ENCODE assay signal across 8 cellular contexts in the genomic region with DNA sequence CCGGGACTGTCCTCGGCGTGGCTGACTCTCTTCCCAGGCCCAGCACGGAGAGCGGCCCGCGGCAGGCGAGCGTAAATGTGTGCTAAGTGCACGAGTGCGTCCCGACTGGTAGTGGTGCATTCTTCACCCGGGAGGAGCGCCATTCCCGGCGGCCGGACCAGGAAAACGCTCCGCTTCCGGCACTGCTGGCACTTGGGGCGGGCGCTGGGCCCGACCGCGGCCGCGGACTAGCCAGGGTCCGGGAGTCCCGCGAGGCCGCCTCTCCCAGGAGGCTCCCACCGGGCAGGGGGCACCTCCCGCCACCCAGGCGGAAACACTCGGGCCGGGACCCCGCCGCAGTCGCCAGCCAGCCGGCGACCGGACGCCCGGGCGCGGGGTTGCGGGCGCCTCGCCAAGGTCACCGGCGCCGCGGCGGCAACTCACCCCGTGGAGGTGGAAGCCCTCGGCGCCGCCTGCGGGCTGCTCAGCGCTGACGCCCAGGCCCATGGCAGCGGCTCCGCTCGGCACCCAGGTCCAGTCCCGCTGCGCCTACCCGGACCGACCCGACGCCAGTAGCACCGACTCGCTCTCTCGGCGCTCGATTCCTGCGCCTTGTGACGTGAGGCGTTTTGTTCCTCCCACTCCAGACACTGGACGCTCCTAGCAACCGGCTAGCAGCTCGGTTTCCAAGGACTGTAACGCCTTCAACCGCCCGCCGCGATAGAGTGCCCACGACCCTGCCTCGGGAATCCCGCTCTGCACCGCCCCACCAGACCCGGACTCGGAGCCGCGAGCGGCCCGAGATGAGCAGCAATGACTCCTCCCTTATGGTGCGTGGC. TPM values are rescaled to one million over a fixed set of nuclear protein-coding genes. Genes with fewer than 3 reads are reported as not detected.
DNase-seq lines count a peak whose midpoint lies in the region; ATAC-seq and TF ChIP-seq lines count a peak whose summit lies in the region.

Gene GORASP1, minus strand, starts transcription at position 572 of the 818 bp plus-strand sequence. Its CDS starts 86 bp downstream, at position 486.
A gene with protein sequence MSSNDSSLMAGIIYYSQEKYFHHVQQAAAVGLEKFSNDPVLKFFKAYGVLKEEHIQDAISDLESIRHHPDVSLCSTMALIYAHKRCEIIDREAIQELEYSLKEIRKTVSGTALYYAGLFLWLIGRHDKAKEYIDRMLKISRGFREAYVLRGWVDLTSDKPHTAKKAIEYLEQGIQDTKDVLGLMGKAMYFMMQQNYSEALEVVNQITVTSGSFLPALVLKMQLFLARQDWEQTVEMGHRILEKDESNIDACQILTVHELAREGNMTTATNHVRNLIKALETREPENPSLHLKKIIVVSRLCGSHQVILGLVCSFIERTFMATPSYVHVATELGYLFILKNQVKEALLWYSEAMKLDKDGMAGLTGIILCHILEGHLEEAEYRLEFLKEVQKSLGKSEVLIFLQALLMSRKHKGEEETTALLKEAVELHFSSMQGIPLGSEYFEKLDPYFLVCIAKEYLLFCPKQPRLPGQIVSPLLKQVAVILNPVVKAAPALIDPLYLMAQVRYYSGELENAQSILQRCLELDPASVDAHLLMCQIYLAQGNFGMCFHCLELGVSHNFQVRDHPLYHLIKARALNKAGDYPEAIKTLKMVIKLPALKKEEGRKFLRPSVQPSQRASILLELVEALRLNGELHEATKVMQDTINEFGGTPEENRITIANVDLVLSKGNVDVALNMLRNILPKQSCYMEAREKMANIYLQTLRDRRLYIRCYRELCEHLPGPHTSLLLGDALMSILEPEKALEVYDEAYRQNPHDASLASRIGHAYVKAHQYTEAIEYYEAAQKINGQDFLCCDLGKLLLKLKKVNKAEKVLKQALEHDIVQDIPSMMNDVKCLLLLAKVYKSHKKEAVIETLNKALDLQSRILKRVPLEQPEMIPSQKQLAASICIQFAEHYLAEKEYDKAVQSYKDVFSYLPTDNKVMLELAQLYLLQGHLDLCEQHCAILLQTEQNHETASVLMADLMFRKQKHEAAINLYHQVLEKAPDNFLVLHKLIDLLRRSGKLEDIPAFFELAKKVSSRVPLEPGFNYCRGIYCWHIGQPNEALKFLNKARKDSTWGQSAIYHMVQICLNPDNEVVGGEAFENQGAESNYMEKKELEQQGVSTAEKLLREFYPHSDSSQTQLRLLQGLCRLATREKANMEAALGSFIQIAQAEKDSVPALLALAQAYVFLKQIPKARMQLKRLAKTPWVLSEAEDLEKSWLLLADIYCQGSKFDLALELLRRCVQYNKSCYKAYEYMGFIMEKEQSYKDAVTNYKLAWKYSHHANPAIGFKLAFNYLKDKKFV (N-terminal part only) (plus strand): TSS at position 625 of the 818 bp plus-strand sequence. CDS start 158 bp downstream, at position 783.

- H3K9me3 Mint-ChIP-seq in activated T-helper 17 cell treated with anti-CD3 and anti-CD28 coated beads, Interleukin-2, amount 50 U/mL, for 72 hours, result no peaks in the 10 kb centered on the region
- H3K9me3 Mint-ChIP-seq in naive thymus-derived CD8-positive, alpha-beta T cell, result no peaks in the 10 kb centered on the region

- no peaks in the 10 kb centered on the region for H3K27me3 ChIP-seq in PC-9 (ENCODE audit: insufficient read depth, low read depth)

- no peaks in the 10 kb centered on the region for H3K27me3 Mint-ChIP-seq in activated T-helper 17 cell treated with anti-CD3 and anti-CD28 coated beads, Interleukin-2, amount 50 U/mL, for 72 hours
- H3K27me3 Mint-ChIP-seq in naive thymus-derived CD8-positive, alpha-beta T cell, result no peaks in the 10 kb centered on the region

- H3K79me2 ChIP-seq in PC-9 (ENCODE audit: low read depth), result peaks cover 27% of the 10 kb centered on the region

- no TSS peak for BruUV-seq in PC-9 (replicated peaks; lab: Mats Ljungman, UMichigan)

- no peaks in the 10 kb centered on the region for H3F3A ChIP-seq in PC-9 (ENCODE audit: insufficient read depth, low read depth)

- H3K36me3 Mint-ChIP-seq in activated T-helper 17 cell treated with anti-CD3 and anti-CD28 coated beads, Interleukin-2, amount 50 U/mL, for 72 hours (ENCODE audit: low read depth), result peaks cover 7% of the 10 kb centered on the region
- H3K36me3 Mint-ChIP-seq in naive thymus-derived CD8-positive, alpha-beta T cell, result no peaks in the 10 kb centered on the region

- H3K4me3 ChIP-seq in PC-9 (peak within 1 kb of the TSS; percentile 95), fibroblast of mammary gland (ENCODE audit: control insufficient read depth, low read depth, low read length) (peak within 1 kb of the TSS; percentile 83)

- H3K9me2 ChIP-seq in PC-9 (ENCODE audit: insufficient read depth), result no peaks in the 10 kb centered on the region

- H3K36me3 ChIP-seq in PC-9 (ENCODE audit: low read depth), result no peaks in the 10 kb centered on the region

- peaks cover 43% of the 10 kb centered on the region for H3K4me1 Mint-ChIP-seq in activated T-helper 17 cell treated with anti-CD3 and anti-CD28 coated beads, Interleukin-2, amount 50 U/mL, for 72 hours
- peaks cover 48 to 61% (median 57%) of the 10 kb centered on the region in 4 donors for H3K4me1 Mint-ChIP-seq in naive thymus-derived CD8-positive, alpha-beta T cell

- peak within 1 kb of the TSS; percentile 92 for H3K4me2 ChIP-seq in PC-9

- CTCF ChIA-PET in PC-9 (lab: Charles Lee), result interaction anchor here (1.5 kb wide), 1 partner anchor 19 kb away, joined by 6 read pairs; no protein-coding TSS in a partner anchor

- H3K27ac Mint-ChIP-seq in activated T-helper 17 cell treated with anti-CD3 and anti-CD28 coated beads, Interleukin-2, amount 50 U/mL, for 72 hours, result peak within 1 kb of the TSS; percentile 93
- H3K27ac Mint-ChIP-seq in naive thymus-derived CD8-positive, alpha-beta T cell, result peak within 1 kb of the TSS; percentile 80 to 95 (median 92)

- peak; percentile 50 for ATAC-seq in GM21390 (IDR thresholded peaks at IDR 0.05; ENCODE audit: unreplicated experiment)
- ATAC-seq in activated T-helper 17 cell treated with anti-CD3 and anti-CD28 coated beads, Interleukin-2, amount 50 U/mL, for 72 hours (replicated peaks), result peak; percentile 77
- peak; percentile 60 to 77 for ATAC-seq in naive thymus-derived CD8-positive, alpha-beta T cell
- ATAC-seq in stimulated activated naive CD8-positive, alpha-beta T cell treated with anti-CD3 and anti-CD28 coated beads, Interleukin-15, Interleukin-2, amounts not matched to agents 100 U/mL and 50 U/mL, for 24 hours, result peak; percentile 51

- H3K4me1 ChIP-seq in PC-9 (replicated peaks; ENCODE audit: insufficient read depth), result peaks cover 16% of the 10 kb centered on the region

- H3K27ac ChIP-seq in PC-9, result no peak within 1 kb of the TSS

- H3K9me3 ChIP-seq in PC-9 (ENCODE audit: insufficient read depth, low read depth), result no peaks in the 10 kb centered on the region

- TF ChIP-seq CTCF in PC-9 (conservative IDR thresholded peaks at IDR 0.05), result no peak
- TF ChIP-seq CTCF in fibroblast of mammary gland (conservative IDR thresholded peaks at IDR 0.05; ENCODE audit: control insufficient read depth, insufficient read depth, low read depth, low read length), result no peak

- intact Hi-C loops in PC-9 (cut with micrococcal nuclease; ENCODE audit: unreplicated experiment), result loop anchor here (1.0 to 5.0 kb wide), 4 partner anchors 18 to 75 kb away; no protein-coding TSS in a partner anchor

- peak within 1 kb of the TSS; percentile 92 for H2AFZ ChIP-seq in PC-9

- DNase-seq in DMS 273 (lab: John Stamatoyannopoulos, UW; ENCODE audit: unreplicated experiment) (peak; percentile 90), HuH-7 (ENCODE audit: low spot score) (peak; percentile 96), PC-9 (peak; percentile 64 to 71), fibroblast of mammary gland (ENCODE audit: low read depth) (peak; percentile 84)
- DNase-seq in naive thymus-derived CD8-positive, alpha-beta T cell, result peak; percentile 37 to 74 (median 56)
- DNase-seq in stimulated activated naive CD8-positive, alpha-beta T cell treated with anti-CD3 and anti-CD28 coated beads, Interleukin-15, Interleukin-2, amounts not matched to agents 100 U/mL and 50 U/mL, for 24 hours, result peak; percentile 69

- POLR2A ChIA-PET in PC-9 (lab: Charles Lee; ENCODE audit: unreplicated experiment), result interaction anchor here (0.6 kb wide), 3 partner anchors 40 to 71 kb away, joined by 3 to 4 read pairs (median 4); no protein-coding TSS in a partner anchor
- POLR2A ChIA-PET in naive thymus-derived CD8-positive, alpha-beta T cell (lab: Charles Lee), result interaction anchor here (0.9 to 1.6 kb wide), 8 partner anchors 12 to 300 kb away, joined by 3 to 6 read pairs (median 4); partner anchors contain the start of gene RPSA

- H4K20me1 ChIP-seq in PC-9 (ENCODE audit: insufficient read depth), result no peaks in the 10 kb centered on the region; the same call in 1 of the 2 replicates

- peak within 1 kb of the TSS; percentile 96 for H3K4me3 Mint-ChIP-seq in activated T-helper 17 cell treated with anti-CD3 and anti-CD28 coated beads, Interleukin-2, amount 50 U/mL, for 72 hours
- H3K4me3 Mint-ChIP-seq in naive thymus-derived CD8-positive, alpha-beta T cell, result peak within 1 kb of the TSS; percentile 87 to 97 (median 92)

RNA-seq across cellular contexts. Expression of gene GORASP1, which starts in this region (rescaled TPM):
- total RNA-seq in PC-9 (2021), result 43.4 and 44.4 TPM in 2 replicates
- total RNA-seq in activated T-helper 17 cell treated with anti-CD3 and anti-CD28 coated beads, Interleukin-2, amount 50 U/mL, for 72 hours, result 10 to 100 TPM; 21.2 to 24.2 TPM
- total RNA-seq in naive thymus-derived CD8-positive, alpha-beta T cell, result 10 to 100 TPM; 31.9 to 41.2 TPM
- polyA plus RNA-seq in naive thymus-derived CD8-positive, alpha-beta T cell, result 10 to 100 TPM; 10.2 to 13.8 (median 10.7) TPM

RNA-seq across cellular contexts. Expression of the second gene that starts in this region (rescaled TPM):
- 9.0 and 9.5 TPM in 2 replicates for total RNA-seq in PC-9 (2021)
- total RNA-seq in activated T-helper 17 cell treated with anti-CD3 and anti-CD28 coated beads, Interleukin-2, amount 50 U/mL, for 72 hours, result 1 to 10 TPM; 2.7 to 4.7 TPM
- 1 to 10 TPM; 7.5 to 8.7 TPM for total RNA-seq in naive thymus-derived CD8-positive, alpha-beta T cell
- polyA plus RNA-seq in naive thymus-derived CD8-positive, alpha-beta T cell, result under 1 TPM; 0.50 to 0.94 (median 0.57) TPM
